9 cellular contexts compared by ENCODE assay signal in genomic region chr3:79361748-79362378, GRCh38.
DNase-seq lines count a peak whose midpoint lies in the region; ATAC-seq and TF ChIP-seq lines count a peak whose summit lies in the region.
"Had no signal": no experiment of that assay in that cellular context is flagged by ENCODE, and none has a peak within 500 bp of the region (broad histone marks: within the 10 kb centered on the region; RNA-seq: fewer than 3 reads in every experiment).

No MANE protein-coding gene starts in this region.

- H3K4me3 Mint-ChIP-seq in T-helper 2 cell treated with Interferon-gamma antibody and Interleukin-4, amounts not matched to agents 5 μg/mL and 100 μg/mL, for 36 hours, result no peak overlapping the region

- DNase-seq in BJ (ENCODE audit: low read depth) (no peak), Panc1 (ENCODE audit: low read depth, low spot score) (peak; percentile 10), esophagus muscularis mucosa (ENCODE audit: extremely low spot score) (no peak), prostate gland (ENCODE audit: low spot score) (peak; percentile 15), occipital lobe (lab: John Stamatoyannopoulos, UW) (no peak)
- no peak for DNase-seq in T-helper 2 cell treated with Interferon-gamma antibody and Interleukin-4, amounts not matched to agents 5 μg/mL and 100 μg/mL, for 36 hours (ENCODE audit: low spot score)

- no peaks in the 10 kb centered on the region for H3K9me3 ChIP-seq in Panc1 (ENCODE audit: control insufficient read depth, insufficient read depth, low read depth, low read length)
- H3K9me3 ChIP-seq in esophagus muscularis mucosa, result no peaks in the 10 kb centered on the region
- no peaks in the 10 kb centered on the region for H3K9me3 ChIP-seq in prostate gland

- no peak for TF ChIP-seq POLR2A in esophagus muscularis mucosa (IDR thresholded peaks at IDR 0.05; ENCODE audit: low read depth)
- no peak for TF ChIP-seq POLR2A in prostate gland (IDR thresholded peaks at IDR 0.05)

- H3K4me1 ChIP-seq in Panc1 (ENCODE audit: control insufficient read depth, insufficient read depth, low read length), result no peaks in the 10 kb centered on the region; the same call in 1 of the 2 replicates
- H3K4me1 ChIP-seq in esophagus muscularis mucosa, result no peaks in the 10 kb centered on the region
- H3K4me1 ChIP-seq in prostate gland (replicated peaks), result no peaks in the 10 kb centered on the region

- no peaks in the 10 kb centered on the region for H3K4me1 Mint-ChIP-seq in T-helper 2 cell treated with Interferon-gamma antibody and Interleukin-4, amounts not matched to agents 5 μg/mL and 100 μg/mL, for 36 hours (ENCODE audit: low read depth)

- H3K9me3 Mint-ChIP-seq in T-helper 2 cell treated with Interferon-gamma antibody and Interleukin-4, amounts not matched to agents 5 μg/mL and 100 μg/mL, for 36 hours, result no peaks in the 10 kb centered on the region

- TF ChIP-seq CTCF in BJ (IDR thresholded peaks at IDR 0.05; ENCODE audit: insufficient read depth, low read depth, low read length), result peak; percentile 75
- TF ChIP-seq CTCF in Panc1 (IDR thresholded peaks at IDR 0.05), result peak; percentile 65; the same call in 1 of the 2 replicates
- peak; percentile 37 to 73 (median 66) for TF ChIP-seq CTCF in esophagus muscularis mucosa (IDR thresholded peaks at IDR 0.05)
- TF ChIP-seq CTCF in prostate gland (IDR thresholded peaks at IDR 0.05), result peak; percentile 36 to 74 (median 64)

- no peak overlapping the region for H3K4me3 ChIP-seq in BJ (ENCODE audit: low read depth, low read length)
- H3K4me3 ChIP-seq in Panc1 (ENCODE audit: low read depth in 2 of 2, low read length in 2 of 2), result no peak overlapping the region
- peak overlapping the region in 1 of 4 donors; percentile 2 for H3K4me3 ChIP-seq in esophagus muscularis mucosa
- H3K4me3 ChIP-seq in prostate gland, result no peak overlapping the region

- no peak overlapping the region for H3K27ac Mint-ChIP-seq in T-helper 2 cell treated with Interferon-gamma antibody and Interleukin-4, amounts not matched to agents 5 μg/mL and 100 μg/mL, for 36 hours

- WGBS in esophagus muscularis mucosa, result 19% methylated on average over 7 of the region's 7 CpGs
- 25% methylated on average over 7 of the region's 7 CpGs for WGBS in prostate gland

- in situ Hi-C loops in Panc1 (cut with HindIII; ENCODE audit: low pct_unique_long_range_greater_than_20kb, low sequenced_read_pairs), result no loop called here

- ATAC-seq in GM18858 (IDR thresholded peaks at IDR 0.05; ENCODE audit: unreplicated experiment) (peak; percentile 83), HG03460 (IDR thresholded peaks at IDR 0.05; ENCODE audit: unreplicated experiment) (peak; percentile 74), Panc1 (0 out of 2 replicates have a peak, but pooled peaks have one; percentile 69)

- H3K36me3 Mint-ChIP-seq in T-helper 2 cell treated with Interferon-gamma antibody and Interleukin-4, amounts not matched to agents 5 μg/mL and 100 μg/mL, for 36 hours (ENCODE audit: low read depth), result no peaks in the 10 kb centered on the region

- no peak for TF ChIP-seq EP300 in esophagus muscularis mucosa (IDR thresholded peaks at IDR 0.05)

- no peak overlapping the region for H3K27ac ChIP-seq in Panc1 (ENCODE audit: low read length)
- H3K27ac ChIP-seq in esophagus muscularis mucosa (replicated peaks in 1 of 4), result no peak overlapping the region
- no peak overlapping the region for H3K27ac ChIP-seq in prostate gland
- H3K27ac ChIP-seq: KMS-11 had no signal

- H3K27me3 Mint-ChIP-seq in T-helper 2 cell treated with Interferon-gamma antibody and Interleukin-4, amounts not matched to agents 5 μg/mL and 100 μg/mL, for 36 hours (ENCODE audit: low read depth), result no peaks in the 10 kb centered on the region

- H3K36me3 ChIP-seq in BJ (ENCODE audit: control insufficient read depth, insufficient read depth, low read length), result no peaks in the 10 kb centered on the region
- H3K36me3 ChIP-seq in Panc1 (ENCODE audit: control insufficient read depth, insufficient read depth, low read length), result no peaks in the 10 kb centered on the region
- H3K36me3 ChIP-seq in esophagus muscularis mucosa, result no peaks in the 10 kb centered on the region
- no peaks in the 10 kb centered on the region for H3K36me3 ChIP-seq in prostate gland

- POLR2A ChIA-PET in BJ (lab: Charles Lee) (interaction anchor here (0.6 kb wide), 1 partner anchor 36 kb away, joined by 3 read pairs; no protein-coding TSS in a partner anchor), Panc1 (lab: Charles Lee) (interaction anchor here (0.6 kb wide), 1 partner anchor 59 kb away, joined by 3 read pairs; no protein-coding TSS in a partner anchor)

- H3K27me3 ChIP-seq in BJ (ENCODE audit: control insufficient read depth, insufficient read depth, low read length) (no peaks in the 10 kb centered on the region), Panc1 (ENCODE audit: control insufficient read depth, insufficient read depth, low read length) (no peaks in the 10 kb centered on the region; the same call in 1 of the 2 replicates), esophagus muscularis mucosa (no peaks in the 10 kb centered on the region), prostate gland (replicated peaks; ENCODE audit: insufficient read depth) (no peaks in the 10 kb centered on the region)

- CTCF ChIA-PET in BJ (lab: Yijun Ruan, JAX), result interaction anchor here (0.7 to 10.0 kb wide), 17 partner anchors 10 to 696 kb away, joined by 3 to 121 read pairs (median 3); no protein-coding TSS in a partner anchor
- CTCF ChIA-PET in Panc1 (lab: Charles Lee), result interaction anchor here (0.6 to 2.6 kb wide), 2 partner anchors 276 to 1860 kb away, joined by 3 to 21 read pairs; no protein-coding TSS in a partner anchor

- intact Hi-C loops in Panc1 (cut with micrococcal nuclease; ENCODE audit: unreplicated experiment) (loop anchor here (2.0 kb wide), 1 partner anchor 275 kb away; no protein-coding TSS in a partner anchor), esophagus muscularis mucosa (cut with DNase I) (loop anchor here (5.0 kb wide), 1 partner anchor 705 kb away; no protein-coding TSS in a partner anchor), prostate gland (cut with DNase I) (no loop called here)

- BruUV-seq in Panc1 (replicated peaks; lab: Mats Ljungman, UMichigan), result no TSS peak

Comparison
In these comparisons a context has a peak if more than half of its experiments do, and no peak if none do; other contexts are left out.
1. DNase-seq: peak in Panc1 (single experiment) and prostate gland (single experiment); none in BJ (single experiment), esophagus muscularis mucosa (single experiment), T-helper 2 cell treated with Interferon-gamma antibody and Interleukin-4, amounts not matched to agents 5 μg/mL and 100 μg/mL, for 36 hours (single experiment) and occipital lobe (single experiment).
2. Peak in every context shown above with its lines, with median percentiles within 50 percentile points of each other: CTCF ChIP-seq and ATAC-seq.